ENCODE assay signal across 17 cellular contexts in genomic region chr3:52967398-52967797, GRCh38.
DNase-seq lines count a peak whose midpoint lies in the region; ATAC-seq, FAIRE-seq and TF ChIP-seq lines count a peak whose summit lies in the region.
"Had no signal": no experiment of that assay in that cellular context is flagged by ENCODE, and none has a peak within 500 bp of the region (broad histone marks: within the 10 kb centered on the region; RNA-seq: fewer than 3 reads in every experiment).

No MANE protein-coding gene starts in this region.

- DNase-seq in activated CD8-positive, alpha-beta T cell treated with anti-CD3 and anti-CD28 coated beads for 36 hours = no peak
- DNase-seq in activated CD8-positive, alpha-beta T cell treated with anti-CD3 and anti-CD28 coated beads, Interleukin-2, amount 10 ng/mL, durations not matched to agents 7 days and 5 days = no peak
- DNase-seq in GM19239 (ENCODE audit: insufficient read length, low spot score) (no peak), memory B cell (ENCODE audit: low spot score in 2 of 2) (no peak), NAMALWA (ENCODE audit: low spot score) (no peak)
- DNase-seq: 8988T; AML-193; CD4-positive, CD25-positive, alpha-beta regulatory T cell; COR-L47; DMS153; DMS79 treated with DMSO at 0.1 percent for 48 hours; EL; GOT3; H9; IMR-90 had no signal

- no peaks in the 10 kb centered on the region for H3K27me3 Mint-ChIP-seq in activated CD8-positive, alpha-beta T cell treated with anti-CD3 and anti-CD28 coated beads for 36 hours
- H3K27me3 Mint-ChIP-seq in activated CD8-positive, alpha-beta T cell treated with anti-CD3 and anti-CD28 coated beads, Interleukin-2, amount 10 ng/mL, durations not matched to agents 7 days and 5 days (ENCODE audit: low read depth) = no peaks in the 10 kb centered on the region
- H3K27me3 Mint-ChIP-seq in memory B cell = no peaks in the 10 kb centered on the region

- no peaks in the 10 kb centered on the region for H3K9me3 Mint-ChIP-seq in activated CD8-positive, alpha-beta T cell treated with anti-CD3 and anti-CD28 coated beads for 36 hours
- no peaks in the 10 kb centered on the region for H3K9me3 Mint-ChIP-seq in activated CD8-positive, alpha-beta T cell treated with anti-CD3 and anti-CD28 coated beads, Interleukin-2, amount 10 ng/mL, durations not matched to agents 7 days and 5 days (ENCODE audit: insufficient read depth)
- no peaks in the 10 kb centered on the region for H3K9me3 Mint-ChIP-seq in memory B cell
- H3K9me3 Mint-ChIP-seq: CD4-positive, CD25-positive, alpha-beta regulatory T cell; H9 had no signal

- H3K4me3 Mint-ChIP-seq in activated CD8-positive, alpha-beta T cell treated with anti-CD3 and anti-CD28 coated beads for 36 hours = no peak overlapping the region
- no peak overlapping the region for H3K4me3 Mint-ChIP-seq in activated CD8-positive, alpha-beta T cell treated with anti-CD3 and anti-CD28 coated beads, Interleukin-2, amount 10 ng/mL, durations not matched to agents 7 days and 5 days
- H3K4me3 Mint-ChIP-seq in memory B cell = no peak overlapping the region
- H3K4me3 Mint-ChIP-seq: CD4-positive, CD25-positive, alpha-beta regulatory T cell; H9 had no signal

- peak overlapping the region; percentile 53 for H3K27ac Mint-ChIP-seq in activated CD8-positive, alpha-beta T cell treated with anti-CD3 and anti-CD28 coated beads for 36 hours
- H3K27ac Mint-ChIP-seq in activated CD8-positive, alpha-beta T cell treated with anti-CD3 and anti-CD28 coated beads, Interleukin-2, amount 10 ng/mL, durations not matched to agents 7 days and 5 days = no peak overlapping the region
- H3K27ac Mint-ChIP-seq in memory B cell = peak overlapping the region; percentile 3
- H3K27ac Mint-ChIP-seq: H9 had no signal

- intact Hi-C loops in activated CD8-positive, alpha-beta T cell treated with anti-CD3 and anti-CD28 coated beads for 36 hours (cut with micrococcal nuclease) = no loop called here

- peak; percentile 21 for FAIRE-seq in GM19239 (lab: Jason Lieb, UNC)

- POLR2A ChIA-PET in activated CD8-positive, alpha-beta T cell treated with anti-CD3 and anti-CD28 coated beads for 36 hours (lab: Charles Lee) = no interaction called here
- POLR2A ChIA-PET in activated CD8-positive, alpha-beta T cell treated with anti-CD3 and anti-CD28 coated beads, Interleukin-2, amount 10 ng/mL, durations not matched to agents 7 days and 5 days (lab: Charles Lee) = no interaction called here

- peaks cover 11% of the 10 kb centered on the region for H3K36me3 Mint-ChIP-seq in activated CD8-positive, alpha-beta T cell treated with anti-CD3 and anti-CD28 coated beads for 36 hours (ENCODE audit: low read depth)
- H3K36me3 Mint-ChIP-seq in activated CD8-positive, alpha-beta T cell treated with anti-CD3 and anti-CD28 coated beads, Interleukin-2, amount 10 ng/mL, durations not matched to agents 7 days and 5 days (ENCODE audit: low read depth) = peaks cover 20% of the 10 kb centered on the region
- peaks cover 19% of the 10 kb centered on the region for H3K36me3 Mint-ChIP-seq in memory B cell

- no peak for TF ChIP-seq CTCF in activated CD8-positive, alpha-beta T cell treated with anti-CD3 and anti-CD28 coated beads for 36 hours (IDR thresholded peaks at IDR 0.05)

- no peak for ATAC-seq in activated CD8-positive, alpha-beta T cell treated with anti-CD3 and anti-CD28 coated beads for 36 hours
- ATAC-seq in activated CD8-positive, alpha-beta T cell treated with anti-CD3 and anti-CD28 coated beads, Interleukin-2, amount 10 ng/mL, durations not matched to agents 7 days and 5 days = no peak
- ATAC-seq in memory B cell (ENCODE audit: low read depth) (no peak), GM19455 (IDR thresholded peaks at IDR 0.05; ENCODE audit: unreplicated experiment) (no peak), HG03469 (IDR thresholded peaks at IDR 0.05; ENCODE audit: unreplicated experiment) (no peak)

- peaks cover 2% of the 10 kb centered on the region for H3K4me1 Mint-ChIP-seq in activated CD8-positive, alpha-beta T cell treated with anti-CD3 and anti-CD28 coated beads for 36 hours (ENCODE audit: low read depth)
- no peaks in the 10 kb centered on the region for H3K4me1 Mint-ChIP-seq in activated CD8-positive, alpha-beta T cell treated with anti-CD3 and anti-CD28 coated beads, Interleukin-2, amount 10 ng/mL, durations not matched to agents 7 days and 5 days (ENCODE audit: low read depth)
- H3K4me1 Mint-ChIP-seq in memory B cell = peaks cover 15% of the 10 kb centered on the region
- H3K4me1 Mint-ChIP-seq: H9 had no signal

- CTCF ChIA-PET in activated CD8-positive, alpha-beta T cell treated with anti-CD3 and anti-CD28 coated beads for 36 hours (lab: Charles Lee) = no interaction called here
- CTCF ChIA-PET in activated CD8-positive, alpha-beta T cell treated with anti-CD3 and anti-CD28 coated beads, Interleukin-2, amount 10 ng/mL, durations not matched to agents 7 days and 5 days (lab: Charles Lee) = no interaction called here
